Comparison of ENCODE assay signal across 2 cellular contexts in the genomic region with DNA sequence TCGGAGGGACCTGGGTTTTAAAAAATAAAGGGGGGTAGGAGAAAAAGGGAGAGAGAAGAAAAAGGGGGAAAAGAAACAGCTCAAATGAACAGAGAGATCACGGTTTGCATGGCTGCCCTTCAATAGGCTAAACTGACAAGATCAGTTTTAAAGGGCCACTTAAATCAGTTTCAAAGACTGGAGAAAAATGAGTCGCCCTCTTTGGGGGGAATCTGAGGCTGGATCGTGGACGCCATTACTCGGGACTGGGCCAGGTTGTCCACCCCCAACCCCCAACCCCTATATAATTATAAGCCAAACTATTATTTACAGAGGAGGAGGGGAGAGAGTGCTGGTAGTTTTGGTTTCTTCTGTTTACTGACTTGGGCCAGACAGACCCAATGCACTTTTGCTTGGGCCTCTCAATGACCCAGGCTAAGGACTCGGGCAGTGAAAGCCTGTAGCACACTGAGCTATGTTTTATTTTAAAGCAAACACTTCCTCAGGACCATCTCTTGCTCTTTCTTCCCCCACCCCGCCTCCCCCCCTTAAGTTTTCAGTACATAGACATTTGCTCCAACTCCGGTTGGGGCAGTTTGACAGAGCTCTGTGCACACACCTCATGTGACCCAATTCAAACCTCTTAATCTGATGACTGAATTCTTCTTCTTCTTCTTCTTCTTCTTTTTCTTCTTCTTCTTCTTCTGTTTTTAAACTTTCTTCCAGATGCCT.
TF ChIP-seq lines count a peak whose summit lies in the region.

No MANE protein-coding gene starts in this region.

TF ChIP-seq in SK-N-SH, 30 proteins besides CTCF, POLR2A, EP300 and RAD21 (continued from another document):
- TF ChIP-seq RXRA (IDR thresholded peaks at IDR 0.05; ENCODE audit: borderline replicate concordance, low read depth), result no peak
- TF ChIP-seq SMC3 (IDR thresholded peaks at IDR 0.05; ENCODE audit: low read depth, low read length), result no peak
- TF ChIP-seq, protein P1, sequence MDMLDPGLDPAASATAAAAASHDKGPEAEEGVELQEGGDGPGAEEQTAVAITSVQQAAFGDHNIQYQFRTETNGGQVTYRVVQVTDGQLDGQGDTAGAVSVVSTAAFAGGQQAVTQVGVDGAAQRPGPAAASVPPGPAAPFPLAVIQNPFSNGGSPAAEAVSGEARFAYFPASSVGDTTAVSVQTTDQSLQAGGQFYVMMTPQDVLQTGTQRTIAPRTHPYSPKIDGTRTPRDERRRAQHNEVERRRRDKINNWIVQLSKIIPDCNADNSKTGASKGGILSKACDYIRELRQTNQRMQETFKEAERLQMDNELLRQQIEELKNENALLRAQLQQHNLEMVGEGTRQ (IDR thresholded peaks at IDR 0.05; ENCODE audit: borderline replicate concordance, low read depth, low read length), result no peak
- TF ChIP-seq, protein P2, sequence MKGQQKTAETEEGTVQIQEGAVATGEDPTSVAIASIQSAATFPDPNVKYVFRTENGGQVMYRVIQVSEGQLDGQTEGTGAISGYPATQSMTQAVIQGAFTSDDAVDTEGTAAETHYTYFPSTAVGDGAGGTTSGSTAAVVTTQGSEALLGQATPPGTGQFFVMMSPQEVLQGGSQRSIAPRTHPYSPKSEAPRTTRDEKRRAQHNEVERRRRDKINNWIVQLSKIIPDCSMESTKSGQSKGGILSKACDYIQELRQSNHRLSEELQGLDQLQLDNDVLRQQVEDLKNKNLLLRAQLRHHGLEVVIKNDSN (IDR thresholded peaks at IDR 0.05; ENCODE audit: borderline replicate concordance, low read depth), result no peak
- TF ChIP-seq, protein P3, sequence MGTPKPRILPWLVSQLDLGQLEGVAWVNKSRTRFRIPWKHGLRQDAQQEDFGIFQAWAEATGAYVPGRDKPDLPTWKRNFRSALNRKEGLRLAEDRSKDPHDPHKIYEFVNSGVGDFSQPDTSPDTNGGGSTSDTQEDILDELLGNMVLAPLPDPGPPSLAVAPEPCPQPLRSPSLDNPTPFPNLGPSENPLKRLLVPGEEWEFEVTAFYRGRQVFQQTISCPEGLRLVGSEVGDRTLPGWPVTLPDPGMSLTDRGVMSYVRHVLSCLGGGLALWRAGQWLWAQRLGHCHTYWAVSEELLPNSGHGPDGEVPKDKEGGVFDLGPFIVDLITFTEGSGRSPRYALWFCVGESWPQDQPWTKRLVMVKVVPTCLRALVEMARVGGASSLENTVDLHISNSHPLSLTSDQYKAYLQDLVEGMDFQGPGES (IDR thresholded peaks at IDR 0.05; ENCODE audit: low read depth, low read length), result no peak

TF ChIP-seq in SK-N-SH treated with all-trans-retinoic acid at 6 μM for 48 hours, 23 proteins besides CTCF, POLR2A, EP300 and RAD21 (continued from another document):
- TF ChIP-seq, protein P4, sequence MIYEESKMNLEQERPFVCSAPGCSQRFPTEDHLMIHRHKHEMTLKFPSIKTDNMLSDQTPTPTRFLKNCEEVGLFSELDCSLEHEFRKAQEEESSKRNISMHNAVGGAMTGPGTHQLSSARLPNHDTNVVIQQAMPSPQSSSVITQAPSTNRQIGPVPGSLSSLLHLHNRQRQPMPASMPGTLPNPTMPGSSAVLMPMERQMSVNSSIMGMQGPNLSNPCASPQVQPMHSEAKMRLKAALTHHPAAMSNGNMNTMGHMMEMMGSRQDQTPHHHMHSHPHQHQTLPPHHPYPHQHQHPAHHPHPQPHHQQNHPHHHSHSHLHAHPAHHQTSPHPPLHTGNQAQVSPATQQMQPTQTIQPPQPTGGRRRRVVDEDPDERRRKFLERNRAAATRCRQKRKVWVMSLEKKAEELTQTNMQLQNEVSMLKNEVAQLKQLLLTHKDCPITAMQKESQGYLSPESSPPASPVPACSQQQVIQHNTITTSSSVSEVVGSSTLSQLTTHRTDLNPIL (CRISPR knock-in tag; IDR thresholded peaks at IDR 0.05; ENCODE audit: low read depth), result no peak
- TF ChIP-seq GLIS3 (CRISPR knock-in tag; IDR thresholded peaks at IDR 0.05) (no peak), ZFP3 (CRISPR knock-in tag; IDR thresholded peaks at IDR 0.05) (no peak), SNAI2 (CRISPR knock-in tag; IDR thresholded peaks at IDR 0.05) (no peak), ZFP30 (CRISPR knock-in tag; IDR thresholded peaks at IDR 0.05) (no peak), PPARA (CRISPR knock-in tag; IDR thresholded peaks at IDR 0.05; ENCODE audit: borderline replicate concordance) (no peak), ZC3H10 (CRISPR knock-in tag; IDR thresholded peaks at IDR 0.05) (no peak), ZNF8 (CRISPR knock-in tag; IDR thresholded peaks at IDR 0.05) (no peak), RARB (CRISPR knock-in tag; IDR thresholded peaks at IDR 0.05) (no peak), ARNTL (CRISPR knock-in tag; IDR thresholded peaks at IDR 0.05; ENCODE audit: borderline replicate concordance, low read depth) (no peak), ISL1 (CRISPR knock-in tag; IDR thresholded peaks at IDR 0.05) (no peak)
- TF ChIP-seq, protein P5, sequence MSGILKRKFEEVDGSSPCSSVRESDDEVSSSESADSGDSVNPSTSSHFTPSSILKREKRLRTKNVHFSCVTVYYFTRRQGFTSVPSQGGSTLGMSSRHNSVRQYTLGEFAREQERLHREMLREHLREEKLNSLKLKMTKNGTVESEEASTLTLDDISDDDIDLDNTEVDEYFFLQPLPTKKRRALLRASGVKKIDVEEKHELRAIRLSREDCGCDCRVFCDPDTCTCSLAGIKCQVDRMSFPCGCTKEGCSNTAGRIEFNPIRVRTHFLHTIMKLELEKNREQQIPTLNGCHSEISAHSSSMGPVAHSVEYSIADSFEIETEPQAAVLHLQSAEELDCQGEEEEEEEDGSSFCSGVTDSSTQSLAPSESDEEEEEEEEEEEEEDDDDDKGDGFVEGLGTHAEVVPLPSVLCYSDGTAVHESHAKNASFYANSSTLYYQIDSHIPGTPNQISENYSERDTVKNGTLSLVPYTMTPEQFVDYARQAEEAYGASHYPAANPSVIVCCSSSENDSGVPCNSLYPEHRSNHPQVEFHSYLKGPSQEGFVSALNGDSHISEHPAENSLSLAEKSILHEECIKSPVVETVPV (CRISPR knock-in tag; IDR thresholded peaks at IDR 0.05), result no peak
- TF ChIP-seq, protein P6, sequence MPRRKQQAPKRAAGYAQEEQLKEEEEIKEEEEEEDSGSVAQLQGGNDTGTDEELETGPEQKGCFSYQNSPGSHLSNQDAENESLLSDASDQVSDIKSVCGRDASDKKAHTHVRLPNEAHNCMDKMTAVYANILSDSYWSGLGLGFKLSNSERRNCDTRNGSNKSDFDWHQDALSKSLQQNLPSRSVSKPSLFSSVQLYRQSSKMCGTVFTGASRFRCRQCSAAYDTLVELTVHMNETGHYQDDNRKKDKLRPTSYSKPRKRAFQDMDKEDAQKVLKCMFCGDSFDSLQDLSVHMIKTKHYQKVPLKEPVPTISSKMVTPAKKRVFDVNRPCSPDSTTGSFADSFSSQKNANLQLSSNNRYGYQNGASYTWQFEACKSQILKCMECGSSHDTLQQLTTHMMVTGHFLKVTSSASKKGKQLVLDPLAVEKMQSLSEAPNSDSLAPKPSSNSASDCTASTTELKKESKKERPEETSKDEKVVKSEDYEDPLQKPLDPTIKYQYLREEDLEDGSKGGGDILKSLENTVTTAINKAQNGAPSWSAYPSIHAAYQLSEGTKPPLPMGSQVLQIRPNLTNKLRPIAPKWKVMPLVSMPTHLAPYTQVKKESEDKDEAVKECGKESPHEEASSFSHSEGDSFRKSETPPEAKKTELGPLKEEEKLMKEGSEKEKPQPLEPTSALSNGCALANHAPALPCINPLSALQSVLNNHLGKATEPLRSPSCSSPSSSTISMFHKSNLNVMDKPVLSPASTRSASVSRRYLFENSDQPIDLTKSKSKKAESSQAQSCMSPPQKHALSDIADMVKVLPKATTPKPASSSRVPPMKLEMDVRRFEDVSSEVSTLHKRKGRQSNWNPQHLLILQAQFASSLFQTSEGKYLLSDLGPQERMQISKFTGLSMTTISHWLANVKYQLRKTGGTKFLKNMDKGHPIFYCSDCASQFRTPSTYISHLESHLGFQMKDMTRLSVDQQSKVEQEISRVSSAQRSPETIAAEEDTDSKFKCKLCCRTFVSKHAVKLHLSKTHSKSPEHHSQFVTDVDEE (CRISPR knock-in tag; IDR thresholded peaks at IDR 0.05), result no peak
- TF ChIP-seq, protein P7, sequence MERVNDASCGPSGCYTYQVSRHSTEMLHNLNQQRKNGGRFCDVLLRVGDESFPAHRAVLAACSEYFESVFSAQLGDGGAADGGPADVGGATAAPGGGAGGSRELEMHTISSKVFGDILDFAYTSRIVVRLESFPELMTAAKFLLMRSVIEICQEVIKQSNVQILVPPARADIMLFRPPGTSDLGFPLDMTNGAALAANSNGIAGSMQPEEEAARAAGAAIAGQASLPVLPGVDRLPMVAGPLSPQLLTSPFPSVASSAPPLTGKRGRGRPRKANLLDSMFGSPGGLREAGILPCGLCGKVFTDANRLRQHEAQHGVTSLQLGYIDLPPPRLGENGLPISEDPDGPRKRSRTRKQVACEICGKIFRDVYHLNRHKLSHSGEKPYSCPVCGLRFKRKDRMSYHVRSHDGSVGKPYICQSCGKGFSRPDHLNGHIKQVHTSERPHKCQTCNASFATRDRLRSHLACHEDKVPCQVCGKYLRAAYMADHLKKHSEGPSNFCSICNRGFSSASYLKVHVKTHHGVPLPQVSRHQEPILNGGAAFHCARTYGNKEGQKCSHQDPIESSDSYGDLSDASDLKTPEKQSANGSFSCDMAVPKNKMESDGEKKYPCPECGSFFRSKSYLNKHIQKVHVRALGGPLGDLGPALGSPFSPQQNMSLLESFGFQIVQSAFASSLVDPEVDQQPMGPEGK (CRISPR knock-in tag; IDR thresholded peaks at IDR 0.05; ENCODE audit: borderline replicate concordance), result no peak
